In the genomic region with DNA sequence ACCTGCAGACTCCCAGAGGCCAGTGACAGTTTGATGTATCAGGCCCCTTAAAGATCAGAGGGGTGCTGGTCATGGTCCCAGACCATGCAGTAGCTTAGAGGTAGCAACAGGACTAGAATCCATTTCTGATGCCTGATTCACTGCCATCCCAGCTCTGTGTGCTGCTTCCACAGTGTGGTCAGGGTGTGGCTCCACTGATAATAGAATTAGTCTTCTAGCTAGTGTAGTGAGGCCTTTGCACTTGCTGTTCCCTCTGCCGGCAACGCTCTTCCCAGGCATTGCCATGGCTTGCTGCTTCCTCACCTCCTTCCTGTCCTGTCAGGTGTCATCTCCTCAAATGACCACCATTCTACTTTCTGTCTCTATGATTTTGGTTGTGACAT, we compare ENCODE assay signal across 2 cellular contexts.
TF ChIP-seq lines count a peak whose summit lies in the region.

No MANE protein-coding gene starts in this region.

TF ChIP-seq in SK-N-SH treated with all-trans-retinoic acid at 6 μM for 48 hours, 23 proteins besides CTCF, POLR2A, EP300 and RAD21:
- TF ChIP-seq GLIS3 (CRISPR knock-in tag; IDR thresholded peaks at IDR 0.05), result no peak
- no peak for TF ChIP-seq TSHZ2 (CRISPR knock-in tag; IDR thresholded peaks at IDR 0.05)
- no peak for TF ChIP-seq ZFP3 (CRISPR knock-in tag; IDR thresholded peaks at IDR 0.05)
- no peak for TF ChIP-seq CREB5 (CRISPR knock-in tag; IDR thresholded peaks at IDR 0.05; ENCODE audit: low read depth)
- TF ChIP-seq ISL1 (CRISPR knock-in tag; IDR thresholded peaks at IDR 0.05), result no peak
- TF ChIP-seq TCF4 (CRISPR knock-in tag; IDR thresholded peaks at IDR 0.05; ENCODE audit: borderline replicate concordance), result no peak

TF ChIP-seq in HepG2, 621 proteins besides CTCF, POLR2A, EP300 and RAD21:
- no peak for TF ChIP-seq POLR2AphosphoS2 (IDR thresholded peaks at IDR 0.05; ENCODE audit: low read depth, low read length)
- no peak for TF ChIP-seq HOXA7 (CRISPR knock-in tag; IDR thresholded peaks at IDR 0.05)
- no peak for TF ChIP-seq RARG (CRISPR knock-in tag; IDR thresholded peaks at IDR 0.05; ENCODE audit: low read depth)
- TF ChIP-seq ZNF678 (CRISPR knock-in tag; IDR thresholded peaks at IDR 0.05), result no peak
- TF ChIP-seq, protein P1, sequence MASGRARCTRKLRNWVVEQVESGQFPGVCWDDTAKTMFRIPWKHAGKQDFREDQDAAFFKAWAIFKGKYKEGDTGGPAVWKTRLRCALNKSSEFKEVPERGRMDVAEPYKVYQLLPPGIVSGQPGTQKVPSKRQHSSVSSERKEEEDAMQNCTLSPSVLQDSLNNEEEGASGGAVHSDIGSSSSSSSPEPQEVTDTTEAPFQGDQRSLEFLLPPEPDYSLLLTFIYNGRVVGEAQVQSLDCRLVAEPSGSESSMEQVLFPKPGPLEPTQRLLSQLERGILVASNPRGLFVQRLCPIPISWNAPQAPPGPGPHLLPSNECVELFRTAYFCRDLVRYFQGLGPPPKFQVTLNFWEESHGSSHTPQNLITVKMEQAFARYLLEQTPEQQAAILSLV (CRISPR knock-in tag; IDR thresholded peaks at IDR 0.05; ENCODE audit: borderline replicate concordance), result no peak
- no peak for TF ChIP-seq ZNF674 (CRISPR knock-in tag; IDR thresholded peaks at IDR 0.05; ENCODE audit: low read depth)
- TF ChIP-seq ZFP62 (CRISPR knock-in tag; IDR thresholded peaks at IDR 0.05), result no peak
- TF ChIP-seq SNAPC4 (CRISPR knock-in tag; IDR thresholded peaks at IDR 0.05), result no peak
- no peak for TF ChIP-seq FIP1L1 (IDR thresholded peaks at IDR 0.05; ENCODE audit: borderline replicate concordance, insufficient read depth, low read depth, low read length)
- no peak for TF ChIP-seq SNAI1 (CRISPR knock-in tag; IDR thresholded peaks at IDR 0.05; ENCODE audit: borderline replicate concordance)
- no peak for TF ChIP-seq ZNF44 (CRISPR knock-in tag; IDR thresholded peaks at IDR 0.05)
- no peak for TF ChIP-seq DPF2 (CRISPR knock-in tag; IDR thresholded peaks at IDR 0.05; ENCODE audit: borderline replicate concordance, low read depth)
- TF ChIP-seq ATM (IDR thresholded peaks at IDR 0.05; ENCODE audit: borderline replicate concordance), result no peak
- TF ChIP-seq ZNF230 (CRISPR knock-in tag; IDR thresholded peaks at IDR 0.05), result no peak
